ENCODE assay signal across 19 cellular contexts in the genomic region with DNA sequence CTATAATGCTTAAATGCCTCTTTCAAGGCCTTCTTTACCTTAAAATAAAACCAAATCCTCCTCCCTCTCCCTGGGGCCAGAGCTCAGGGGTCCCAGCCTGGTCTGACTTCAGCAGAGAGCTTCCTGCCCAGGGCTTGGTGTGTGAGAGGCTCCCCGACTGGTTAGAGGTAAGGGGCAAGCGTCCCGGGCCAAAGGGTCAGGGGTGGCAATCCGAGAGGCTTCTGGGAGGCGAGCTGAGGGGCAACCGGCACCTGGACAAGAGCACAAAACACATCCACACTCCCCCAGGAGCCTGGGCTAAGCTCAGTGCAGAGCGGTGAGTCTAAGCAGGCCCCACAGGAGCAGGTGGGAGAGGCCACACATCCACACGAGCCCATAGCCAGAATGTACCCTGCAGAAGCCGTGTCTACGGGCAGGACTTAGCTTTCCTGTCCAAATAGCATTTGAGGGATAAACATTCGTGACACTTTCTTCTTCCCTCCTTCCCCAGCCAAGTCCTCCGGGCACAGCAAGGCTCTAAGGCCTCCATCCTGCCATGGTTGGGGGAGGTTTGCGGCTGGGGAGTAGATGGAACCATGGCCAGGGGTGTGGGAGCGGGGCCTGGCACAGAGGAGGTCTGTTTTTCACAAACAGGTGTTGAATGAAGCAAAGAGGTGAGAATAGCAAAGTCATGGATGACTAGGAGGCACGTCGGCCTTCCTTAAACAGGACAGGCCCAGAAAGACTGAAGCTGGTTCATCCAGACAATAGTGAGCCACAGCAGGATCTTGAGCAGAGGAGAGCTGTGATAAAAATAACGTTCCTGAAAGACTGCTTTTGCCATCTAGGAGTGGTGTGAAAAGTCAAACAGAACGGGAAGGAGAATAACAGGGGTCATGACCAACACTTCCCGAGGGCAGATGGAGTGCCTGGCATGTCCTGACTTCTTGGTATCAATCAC.
"Had no signal": no experiment of that assay in that cellular context is flagged by ENCODE, and none has a peak within 500 bp of the region (broad histone marks: within the 10 kb centered on the region; RNA-seq: fewer than 3 reads in every experiment).

No MANE protein-coding gene starts in this region.

- H3K36me3 ChIP-seq: colonic mucosa, esophagus squamous epithelium, gastroesophageal sphincter, left lung, lower lobe of right lung, transverse colon had no signal

- H3K4me1 ChIP-seq: colonic mucosa, esophagus squamous epithelium, gastroesophageal sphincter, left lung, lower lobe of right lung, testis, transverse colon had no signal

- DNase-seq: colonic mucosa; dermis blood vessel endothelial cell; esophagus squamous epithelium; foreskin fibroblast; glutamatergic neuron; lower lobe of right lung; naive B cell; stimulated activated CD4-positive, alpha-beta T cell treated with anti-CD3 and anti-CD28 coated beads, Interleukin-2, amount 100 ng/mL, for 24 hours; stimulated activated CD4-positive, alpha-beta T cell treated with anti-CD3 and anti-CD28 coated beads, Interleukin-4, amount 100 ng/mL, for 4 hours; stimulated activated naive B cell treated with anti-CD40 and anti-IgM and Interleukin-4, amounts not matched to agents 10 μg/mL and 1 μg/mL and 100 μg/mL, for 72 hours; stimulated activated naive CD8-positive, alpha-beta T cell treated with anti-CD3 and anti-CD28 coated beads, Interleukin-15, amount 100 ng/mL, for 72 hours; testis; transverse colon had no signal

- H3K4me1 Mint-ChIP-seq: nephron; stimulated activated naive CD8-positive, alpha-beta T cell treated with anti-CD3 and anti-CD28 coated beads, Interleukin-15, amount 100 ng/mL, for 72 hours had no signal

- H3K36me3 Mint-ChIP-seq: stimulated activated naive B cell treated with anti-CD40 and anti-IgM and Interleukin-4, amounts not matched to agents 10 μg/mL and 1 μg/mL and 100 μg/mL, for 72 hours had no signal

- H3K27ac ChIP-seq: colonic mucosa, esophagus squamous epithelium, gastroesophageal sphincter, left lung, lower lobe of right lung, skin epidermis, testis, transverse colon had no signal

- H3K4me3 ChIP-seq: colonic mucosa, esophagus squamous epithelium, gastroesophageal sphincter, left lung, lower lobe of right lung, skin epidermis, testis, transverse colon had no signal

- H3K27ac Mint-ChIP-seq: memory B cell; nephron; stimulated activated naive B cell treated with anti-CD40 and anti-IgM and Interleukin-4, amounts not matched to agents 10 μg/mL and 1 μg/mL and 100 μg/mL, for 72 hours; stimulated activated naive CD8-positive, alpha-beta T cell treated with anti-CD3 and anti-CD28 coated beads, Interleukin-15, amount 100 ng/mL, for 72 hours had no signal

- H3K9me3 ChIP-seq: colonic mucosa, esophagus squamous epithelium, left lung, lower lobe of right lung, testis, transverse colon had no signal

- ATAC-seq: gastroesophageal sphincter; left lung; lower lobe of right lung; sciatic nerve; stimulated activated naive B cell treated with anti-CD40 and anti-IgM and Interleukin-4, amounts not matched to agents 10 μg/mL and 1 μg/mL and 100 μg/mL, for 72 hours; stimulated activated naive CD8-positive, alpha-beta T cell treated with anti-CD3 and anti-CD28 coated beads, Interleukin-15, amount 100 ng/mL, for 72 hours had no signal

- H3K27me3 ChIP-seq: colonic mucosa, left lung, testis, transverse colon had no signal

- H3K27me3 Mint-ChIP-seq: stimulated activated naive CD8-positive, alpha-beta T cell treated with anti-CD3 and anti-CD28 coated beads, Interleukin-15, amount 100 ng/mL, for 72 hours had no signal

- H3K4me3 Mint-ChIP-seq: memory B cell; naive B cell; nephron; stimulated activated naive B cell treated with anti-CD40 and anti-IgM and Interleukin-4, amounts not matched to agents 10 μg/mL and 1 μg/mL and 100 μg/mL, for 72 hours; stimulated activated naive CD8-positive, alpha-beta T cell treated with anti-CD3 and anti-CD28 coated beads, Interleukin-15, amount 100 ng/mL, for 72 hours had no signal

- H3K9me3 Mint-ChIP-seq: memory B cell; stimulated activated naive CD8-positive, alpha-beta T cell treated with anti-CD3 and anti-CD28 coated beads, Interleukin-15, amount 100 ng/mL, for 72 hours had no signal
